13 cellular contexts compared by ENCODE assay signal in the genomic region with DNA sequence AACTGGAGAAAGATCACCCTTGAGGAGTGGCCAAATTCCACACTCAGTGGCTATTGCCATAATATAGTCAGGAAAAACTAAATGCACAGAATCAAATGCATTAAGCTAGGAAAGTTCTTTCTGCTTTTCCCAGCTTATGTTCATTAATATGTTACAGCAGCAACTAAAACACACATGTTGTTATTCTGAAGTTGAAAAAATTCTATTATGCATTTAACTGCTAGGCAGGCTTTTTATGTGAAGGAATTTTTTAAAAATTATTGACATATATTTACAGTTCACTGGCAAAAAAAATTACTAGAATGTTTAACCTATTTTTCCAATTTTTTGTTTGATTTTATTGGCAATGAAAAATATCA. TPM values are rescaled to one million over a fixed set of nuclear protein-coding genes. Genes with fewer than 3 reads are reported as not detected.
DNase-seq lines count a peak whose midpoint lies in the region; ATAC-seq, FAIRE-seq and TF ChIP-seq lines count a peak whose summit lies in the region.
"Had no signal": no experiment of that assay in that cellular context is flagged by ENCODE, and none has a peak within 500 bp of the region (broad histone marks: within the 10 kb centered on the region; RNA-seq: fewer than 3 reads in every experiment).

No MANE protein-coding gene starts in this region.

- TF ChIP-seq CTCF in BE2C (IDR thresholded peaks at IDR 0.05; ENCODE audit: low read depth, low read length): no peak
- TF ChIP-seq CTCF in gastroesophageal sphincter (IDR thresholded peaks at IDR 0.05): no peak
- no peak for TF ChIP-seq CTCF in sigmoid colon (IDR thresholded peaks at IDR 0.05)

- TF ChIP-seq EP300 in gastroesophageal sphincter (IDR thresholded peaks at IDR 0.05): no peak
- TF ChIP-seq EP300 in sigmoid colon (IDR thresholded peaks at IDR 0.05): no peak

- intact Hi-C loops in sigmoid colon (cut with DNase I): no loop called here

- H3K27me3 ChIP-seq in BE2C (no peaks in the 10 kb centered on the region), SJCRH30 (no peaks in the 10 kb centered on the region), gastroesophageal sphincter (no peaks in the 10 kb centered on the region), sigmoid colon (no peaks in the 10 kb centered on the region)

- TF ChIP-seq POLR2A in gastroesophageal sphincter (IDR thresholded peaks at IDR 0.05) (no peak), sigmoid colon (IDR thresholded peaks at IDR 0.05) (no peak), H54 (IDR thresholded peaks at IDR 0.05; ENCODE audit: low read depth, low read length) (no peak)

- no peak for FAIRE-seq in H54 (lab: Jason Lieb, UNC)
- FAIRE-seq: GM18507, urothelium cell line had no signal

- DNase-seq in BE2C: no peak
- DNase-seq in SJCRH30: no peak
- no peak for DNase-seq in sigmoid colon
- DNase-seq in H54 (ENCODE audit: insufficient read length, low spot score): no peak
- no peak for DNase-seq in EL
- no peak for DNase-seq in middle frontal gyrus (ENCODE audit: extremely low spot score, low spot score)
- DNase-seq: KBM-7, NCI-H1930 had no signal

- H3K36me3 ChIP-seq in BE2C: peaks cover 20% of the 10 kb centered on the region
- no peaks in the 10 kb centered on the region for H3K36me3 ChIP-seq in SJCRH30
- no peaks in the 10 kb centered on the region for H3K36me3 ChIP-seq in gastroesophageal sphincter
- H3K36me3 ChIP-seq in sigmoid colon: no peaks in the 10 kb centered on the region

- H3K27ac ChIP-seq in SJCRH30 (peak overlapping the region; percentile 86), gastroesophageal sphincter (peak overlapping the region; percentile 31 to 91 (median 86)), sigmoid colon (peak overlapping the region; percentile 87 to 95 (median 89))

- H3K9me3 ChIP-seq in BE2C (peaks cover 3% of the 10 kb centered on the region; the same call in 1 of the 2 replicates), SJCRH30 (replicated peaks) (no peaks in the 10 kb centered on the region), gastroesophageal sphincter (no peaks in the 10 kb centered on the region), sigmoid colon (no peaks in the 10 kb centered on the region)

- ATAC-seq in gastroesophageal sphincter (no peak), HG03442 (IDR thresholded peaks at IDR 0.05; ENCODE audit: unreplicated experiment) (no peak)

- peaks cover 51% of the 10 kb centered on the region for H3K4me1 ChIP-seq in BE2C
- peaks cover 42% of the 10 kb centered on the region for H3K4me1 ChIP-seq in SJCRH30
- peaks cover 21 to 100% (median 31%) of the 10 kb centered on the region in 3 donors for H3K4me1 ChIP-seq in gastroesophageal sphincter
- peaks cover 0 to 97% (median 90%) of the 10 kb centered on the region in 4 donors for H3K4me1 ChIP-seq in sigmoid colon

- peak overlapping the region; percentile 51 for H3K4me3 ChIP-seq in BE2C (ENCODE audit: low read depth, low read length)
- H3K4me3 ChIP-seq in SJCRH30: peak overlapping the region; percentile 45
- peak overlapping the region; percentile 30 to 38 for H3K4me3 ChIP-seq in gastroesophageal sphincter
- H3K4me3 ChIP-seq in sigmoid colon: peak overlapping the region; percentile 6 to 39 (median 34)
- H3K4me3 ChIP-seq: lung had no signal

RNA-seq across cellular contexts. Expression of a gene that starts 13.8 kb away (rescaled TPM):
- 317 TPM for polyA plus RNA-seq in BE2C (2012; ENCODE audit: insufficient read depth, insufficient read length, low read depth)
- total RNA-seq in SJCRH30 (2014; rRNA removed; shearing (Covaris generic)): 1.5 and 2.2 TPM in 2 replicates
- total RNA-seq in gastroesophageal sphincter (10 to 100 TPM; 19.6 to 47.1 (median 30.2) TPM), sigmoid colon (10 to 100 TPM; 19.9 to 44.1 (median 31.3) TPM)
- 1 to 10 TPM in 2 of 3 donors, not detected in 1; 1.8 to 4.1 TPM for polyA plus RNA-seq in sigmoid colon
